Comparison of ENCODE assay signal across 1 cellular context in genomic region chr1:52550447-52550846, GRCh38.
TF ChIP-seq lines count a peak whose summit lies in the region.

No MANE protein-coding gene starts in this region.

TF ChIP-seq in HepG2, 621 proteins besides CTCF, POLR2A, EP300 and RAD21 (continued from another document and continues in another):
- TF ChIP-seq, protein P1, sequence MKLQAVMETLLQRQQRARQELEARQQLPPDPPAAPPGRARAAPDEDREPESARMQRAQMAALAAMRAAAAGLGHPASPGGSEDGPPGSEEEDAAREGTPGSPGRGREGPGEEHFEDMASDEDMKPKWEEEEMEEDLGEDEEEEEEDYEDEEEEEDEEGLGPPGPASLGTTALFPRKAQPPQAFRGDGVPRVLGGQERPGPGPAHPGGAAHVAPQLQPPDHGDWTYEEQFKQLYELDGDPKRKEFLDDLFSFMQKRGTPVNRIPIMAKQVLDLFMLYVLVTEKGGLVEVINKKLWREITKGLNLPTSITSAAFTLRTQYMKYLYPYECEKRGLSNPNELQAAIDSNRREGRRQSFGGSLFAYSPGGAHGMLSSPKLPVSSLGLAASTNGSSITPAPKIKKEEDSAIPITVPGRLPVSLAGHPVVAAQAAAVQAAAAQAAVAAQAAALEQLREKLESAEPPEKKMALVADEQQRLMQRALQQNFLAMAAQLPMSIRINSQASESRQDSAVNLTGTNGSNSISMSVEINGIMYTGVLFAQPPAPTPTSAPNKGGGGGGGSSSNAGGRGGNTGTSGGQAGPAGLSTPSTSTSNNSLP (IDR thresholded peaks at IDR 0.05; ENCODE audit: low read depth, low read length): peak; percentile 19; the same call in 1 of the 2 replicates
- TF ChIP-seq ASH2L (IDR thresholded peaks at IDR 0.05; ENCODE audit: insufficient read length, low read depth, low read length) (peak; percentile 64), SNAI1 (CRISPR knock-in tag; IDR thresholded peaks at IDR 0.05; ENCODE audit: borderline replicate concordance) (no peak), TFDP2 (CRISPR knock-in tag; IDR thresholded peaks at IDR 0.05) (0 out of 2 replicates have a peak, but pooled peaks have one; percentile 17), PHF21A (CRISPR knock-in tag; IDR thresholded peaks at IDR 0.05) (no peak), RXRB (CRISPR knock-in tag; IDR thresholded peaks at IDR 0.05; ENCODE audit: borderline replicate concordance) (peak; percentile 64), SP5 (CRISPR knock-in tag; IDR thresholded peaks at IDR 0.05; ENCODE audit: borderline replicate concordance, low read depth) (peak; percentile 57; the same call in 1 of the 2 replicates), ZNF362 (CRISPR knock-in tag; IDR thresholded peaks at IDR 0.05; ENCODE audit: borderline replicate concordance) (peak; percentile 90), SATB2 (CRISPR knock-in tag; IDR thresholded peaks at IDR 0.05) (no peak), ARID4A (CRISPR knock-in tag; IDR thresholded peaks at IDR 0.05; ENCODE audit: borderline replicate concordance) (peak; percentile 40; the same call in 1 of the 2 replicates), DMAP1 (CRISPR knock-in tag; IDR thresholded peaks at IDR 0.05) (peak; percentile 38; the same call in 1 of the 2 replicates), JUNB (CRISPR knock-in tag; IDR thresholded peaks at IDR 0.05; ENCODE audit: borderline replicate concordance) (no peak), ZBTB40 (IDR thresholded peaks at IDR 0.05) (no peak), ZBTB40 (CRISPR knock-in tag; IDR thresholded peaks at IDR 0.05) (peak; percentile 59; the same call in 1 of the 2 replicates), ZNF503 (CRISPR knock-in tag; IDR thresholded peaks at IDR 0.05) (peak; percentile 38), ZNF577 (CRISPR knock-in tag; IDR thresholded peaks at IDR 0.05; ENCODE audit: borderline replicate concordance, low read depth) (no peak), RFXAP (CRISPR knock-in tag; IDR thresholded peaks at IDR 0.05; ENCODE audit: borderline replicate concordance) (no peak), RORA (CRISPR knock-in tag; IDR thresholded peaks at IDR 0.05) (no peak), ZNF567 (CRISPR knock-in tag; IDR thresholded peaks at IDR 0.05; ENCODE audit: borderline replicate concordance) (no peak), ZNF614 (CRISPR knock-in tag; IDR thresholded peaks at IDR 0.05; ENCODE audit: borderline replicate concordance) (0 out of 2 replicates have a peak, but pooled peaks have one; percentile 25), ZMYM4 (CRISPR knock-in tag; IDR thresholded peaks at IDR 0.05) (peak; percentile 59), ZBTB42 (CRISPR knock-in tag; IDR thresholded peaks at IDR 0.05) (no peak), KDM3A (CRISPR knock-in tag; IDR thresholded peaks at IDR 0.05; ENCODE audit: low read depth) (no peak), THYN1 (CRISPR knock-in tag; IDR thresholded peaks at IDR 0.05; ENCODE audit: borderline replicate concordance, low read depth) (no peak), ZNF792 (CRISPR knock-in tag; IDR thresholded peaks at IDR 0.05) (peak; percentile 68; the same call in 1 of the 2 replicates), RBFOX2 (IDR thresholded peaks at IDR 0.05; ENCODE audit: low read depth, low read length) (no peak), CREM (IDR thresholded peaks at IDR 0.05) (0 out of 2 replicates have a peak, but pooled peaks have one; percentile 26), CREM (CRISPR knock-in tag; IDR thresholded peaks at IDR 0.05) (no peak), NCOA5 (CRISPR knock-in tag; IDR thresholded peaks at IDR 0.05) (no peak), FOSL2 (CRISPR knock-in tag; IDR thresholded peaks at IDR 0.05) (peak; percentile 35; the same call in 1 of the 2 replicates), PITX1 (CRISPR knock-in tag; IDR thresholded peaks at IDR 0.05) (peak; percentile 17; the same call in 1 of the 2 replicates), KMT2A (CRISPR knock-in tag; IDR thresholded peaks at IDR 0.05) (0 out of 2 replicates have a peak, but pooled peaks have one; percentile 56), ZNF629 (CRISPR knock-in tag; conservative IDR thresholded peaks at IDR 0.05) (peak; percentile 79), THAP11 (CRISPR knock-in tag; IDR thresholded peaks at IDR 0.05) (peak; percentile 31; the same call in 1 of the 2 replicates), HOXA3 (CRISPR knock-in tag; IDR thresholded peaks at IDR 0.05) (peak; percentile 83), LCORL (IDR thresholded peaks at IDR 0.05) (no peak), LCORL (CRISPR knock-in tag; IDR thresholded peaks at IDR 0.05) (peak; percentile 65), GATAD2A (CRISPR knock-in tag; IDR thresholded peaks at IDR 0.05) (peak; percentile 59)
- TF ChIP-seq, protein P2, sequence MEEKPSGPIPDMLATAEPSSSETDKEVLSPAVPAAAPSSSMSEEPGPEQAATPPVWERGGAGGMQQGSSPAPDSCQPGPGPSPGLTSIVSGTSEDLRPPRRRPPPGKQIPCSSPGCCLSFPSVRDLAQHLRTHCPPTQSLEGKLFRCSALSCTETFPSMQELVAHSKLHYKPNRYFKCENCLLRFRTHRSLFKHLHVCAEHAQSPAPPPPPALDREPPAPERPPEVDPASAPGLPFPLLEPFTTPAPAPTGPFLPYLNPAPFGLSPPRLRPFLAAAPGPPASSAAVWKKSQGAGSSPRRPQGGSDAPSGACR (CRISPR knock-in tag; IDR thresholded peaks at IDR 0.05): no peak
- TF ChIP-seq, protein P3, sequence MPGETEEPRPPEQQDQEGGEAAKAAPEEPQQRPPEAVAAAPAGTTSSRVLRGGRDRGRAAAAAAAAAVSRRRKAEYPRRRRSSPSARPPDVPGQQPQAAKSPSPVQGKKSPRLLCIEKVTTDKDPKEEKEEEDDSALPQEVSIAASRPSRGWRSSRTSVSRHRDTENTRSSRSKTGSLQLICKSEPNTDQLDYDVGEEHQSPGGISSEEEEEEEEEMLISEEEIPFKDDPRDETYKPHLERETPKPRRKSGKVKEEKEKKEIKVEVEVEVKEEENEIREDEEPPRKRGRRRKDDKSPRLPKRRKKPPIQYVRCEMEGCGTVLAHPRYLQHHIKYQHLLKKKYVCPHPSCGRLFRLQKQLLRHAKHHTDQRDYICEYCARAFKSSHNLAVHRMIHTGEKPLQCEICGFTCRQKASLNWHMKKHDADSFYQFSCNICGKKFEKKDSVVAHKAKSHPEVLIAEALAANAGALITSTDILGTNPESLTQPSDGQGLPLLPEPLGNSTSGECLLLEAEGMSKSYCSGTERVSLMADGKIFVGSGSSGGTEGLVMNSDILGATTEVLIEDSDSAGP (CRISPR knock-in tag; IDR thresholded peaks at IDR 0.05; ENCODE audit: borderline replicate concordance): no peak
